ENCODE assay signal across 19 cellular contexts in the genomic region with DNA sequence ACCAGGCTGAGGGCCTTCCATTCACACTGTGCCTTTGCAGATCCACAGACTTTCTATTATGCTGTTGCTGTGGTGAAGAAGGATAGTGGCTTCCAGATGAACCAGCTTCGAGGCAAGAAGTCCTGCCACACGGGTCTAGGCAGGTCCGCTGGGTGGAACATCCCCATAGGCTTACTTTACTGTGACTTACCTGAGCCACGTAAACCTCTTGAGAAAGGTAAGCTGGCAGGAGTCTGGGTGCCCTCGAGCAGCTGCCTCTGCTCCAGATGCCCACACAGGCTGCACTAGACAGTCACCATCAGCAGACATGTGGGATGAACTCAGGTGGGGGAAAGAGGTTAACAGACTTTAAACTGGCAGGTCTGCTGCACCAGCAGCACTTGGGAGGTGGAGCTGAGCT. TPM values are rescaled to one million over a fixed set of nuclear protein-coding genes. Genes with fewer than 3 reads are reported as not detected.
"Had no signal": no experiment of that assay in that cellular context is flagged by ENCODE, and none has a peak within 500 bp of the region (broad histone marks: within the 10 kb centered on the region; RNA-seq: fewer than 3 reads in every experiment).

No MANE protein-coding gene starts in this region.

- H3K9me3 ChIP-seq: sigmoid colon, stomach, tibial artery, upper lobe of left lung, uterus had no signal

- H3K4me3 ChIP-seq: lung, sigmoid colon, skin epidermis, stomach, tibial artery, upper lobe of left lung, uterus had no signal

- H3K4me3 Mint-ChIP-seq: dendritic cell treated with granulocyte-macrophage colony-stimulating factor and Interleukin-4, amounts not matched to agents 40 ng/mL and 50 ng/mL, for 4 days; effector memory CD8-positive, alpha-beta T cell; immature natural killer cell had no signal

- H3K36me3 Mint-ChIP-seq: immature natural killer cell; naive thymus-derived CD8-positive, alpha-beta T cell had no signal

- H3K4me1 Mint-ChIP-seq: immature natural killer cell; naive thymus-derived CD8-positive, alpha-beta T cell had no signal

- H3K36me3 ChIP-seq: sigmoid colon, stomach, tibial artery, upper lobe of left lung, uterus had no signal

- H3K27ac ChIP-seq: sigmoid colon, stomach, tibial artery, upper lobe of left lung, uterus had no signal

- ATAC-seq: effector memory CD8-positive, alpha-beta T cell; left ventricle myocardium superior; naive thymus-derived CD8-positive, alpha-beta T cell had no signal

- H3K27ac Mint-ChIP-seq: dendritic cell treated with granulocyte-macrophage colony-stimulating factor and Interleukin-4, amounts not matched to agents 40 ng/mL and 50 ng/mL, for 4 days; effector memory CD8-positive, alpha-beta T cell; immature natural killer cell; naive thymus-derived CD8-positive, alpha-beta T cell had no signal

- H3K4me1 ChIP-seq: sigmoid colon, stomach, tibial artery, upper lobe of left lung, uterus had no signal

- H3K27me3 ChIP-seq: sigmoid colon, stomach, tibial artery, upper lobe of left lung, uterus had no signal

- H3K9me3 Mint-ChIP-seq: dendritic cell treated with granulocyte-macrophage colony-stimulating factor and Interleukin-4, amounts not matched to agents 40 ng/mL and 50 ng/mL, for 4 days; effector memory CD8-positive, alpha-beta T cell; immature natural killer cell; naive thymus-derived CD8-positive, alpha-beta T cell had no signal

- DNase-seq: cerebellar nuclear complex; effector memory CD8-positive, alpha-beta T cell; foreskin fibroblast; immature natural killer cell; left colon; left ventricle myocardium superior; naive thymus-derived CD8-positive, alpha-beta T cell; posterior cingulate gyrus; sigmoid colon; stimulated activated CD4-positive, alpha-beta T cell treated with anti-CD3 and anti-CD28 coated beads, Interleukin-12 subunit alpha, Interleukin-12 subunit beta, amount 100 ng/mL, for 4 hours; stimulated activated naive CD4-positive, alpha-beta T cell; stomach; tibial artery; upper lobe of left lung; uterus had no signal

RNA-seq across cellular contexts. Expression of a gene that starts 8.3 kb away (rescaled TPM):
- total RNA-seq: mononuclear cell had no signal
- polyA plus RNA-seq: immature natural killer cell had no signal
